Comparison of ENCODE assay signal across 10 cellular contexts in genomic region chr7:18352339-18353255, GRCh38.
DNase-seq lines count a peak whose midpoint lies in the region; ATAC-seq, FAIRE-seq and TF ChIP-seq lines count a peak whose summit lies in the region.
"Had no signal": no experiment of that assay in that cellular context is flagged by ENCODE, and none has a peak within 500 bp of the region (broad histone marks: within the 10 kb centered on the region; RNA-seq: fewer than 3 reads in every experiment).

No MANE protein-coding gene starts in this region.

- no peaks in the 10 kb centered on the region for H3K4me1 Mint-ChIP-seq in Caco-2 (ENCODE audit: low read depth, unreplicated experiment)
- H3K4me1 Mint-ChIP-seq in CD4-positive, alpha-beta T cell (ENCODE audit: low read depth), result peaks cover 5% of the 10 kb centered on the region

- H3K9me3 ChIP-seq in Caco-2, result no peaks in the 10 kb centered on the region
- H3K9me3 ChIP-seq in thyroid gland, result no peaks in the 10 kb centered on the region
- no peaks in the 10 kb centered on the region for H3K9me3 ChIP-seq in CD4-positive, alpha-beta T cell (ENCODE audit: control insufficient read depth, low read length)
- H3K9me3 ChIP-seq: ovary had no signal

- no peak overlapping the region for H3K27ac ChIP-seq in thyroid gland
- H3K27ac ChIP-seq in CD4-positive, alpha-beta T cell (ENCODE audit: low read depth, low read length), result no peak overlapping the region
- H3K27ac ChIP-seq: ovary had no signal

- peak; percentile 55 for ATAC-seq in GM19043 (IDR thresholded peaks at IDR 0.05; ENCODE audit: low read depth, unreplicated experiment)
- ATAC-seq in HG03460 (IDR thresholded peaks at IDR 0.05; ENCODE audit: unreplicated experiment), result peak; percentile 49
- no peak for ATAC-seq in CD4-positive, alpha-beta T cell (ENCODE audit: poor library complexity)
- ATAC-seq: T-cell had no signal

- peak; percentile 55 for FAIRE-seq in bronchial epithelial cell (lab: Jason Lieb, UNC)

- TF ChIP-seq CTCF in Caco-2 (IDR thresholded peaks at IDR 0.05; ENCODE audit: insufficient read depth in 1 of 2, low read depth in 1 of 2, low read length in 1 of 2, severe bottlenecking in 1 of 2, unreplicated experiment in 1 of 2) (peak; percentile 39 to 47), bronchial epithelial cell (IDR thresholded peaks at IDR 0.05; ENCODE audit: insufficient read depth, low read length, severe bottlenecking) (peak; percentile 48), thyroid gland (IDR thresholded peaks at IDR 0.05) (peak; percentile 32 to 77 (median 62))
- no peak for TF ChIP-seq CTCF in CD4-positive, alpha-beta T cell (IDR thresholded peaks at IDR 0.05)

- no peaks in the 10 kb centered on the region for H3K9me3 Mint-ChIP-seq in Caco-2 (ENCODE audit: unreplicated experiment)
- no peaks in the 10 kb centered on the region for H3K9me3 Mint-ChIP-seq in CD4-positive, alpha-beta T cell
- H3K9me3 Mint-ChIP-seq: T-cell had no signal

- intact Hi-C loops in Caco-2 (cut with micrococcal nuclease; ENCODE audit: unreplicated experiment) (loop anchor here (1.0 kb wide), 3 partner anchors 219 to 314 kb away; no protein-coding TSS in a partner anchor), thyroid gland (cut with DNase I) (loop anchor here (5.0 kb wide), 1 partner anchor 220 kb away; no protein-coding TSS in a partner anchor)
- intact Hi-C loops in CD4-positive, alpha-beta T cell (cut with DNase I, micrococcal nuclease), result loop anchor here in 1 of 2 experiments (10.0 kb wide), 1 partner anchor 1312 kb away; no protein-coding TSS in a partner anchor

- POLR2A ChIA-PET in Caco-2 (lab: Charles Lee), result no interaction called here
- POLR2A ChIA-PET in CD4-positive, alpha-beta T cell (lab: Charles Lee), result no interaction called here

- H3K27me3 ChIP-seq in Caco-2 (replicated peaks; ENCODE audit: control insufficient read depth, insufficient read depth, low read length) (no peaks in the 10 kb centered on the region), bronchial epithelial cell (ENCODE audit: control insufficient read depth, insufficient read depth, low read length) (no peaks in the 10 kb centered on the region), thyroid gland (no peaks in the 10 kb centered on the region)
- H3K27me3 ChIP-seq in CD4-positive, alpha-beta T cell (ENCODE audit: control insufficient read depth, insufficient read depth, low read length), result no peaks in the 10 kb centered on the region
- H3K27me3 ChIP-seq: ovary had no signal

- no peak overlapping the region for H3K4me3 Mint-ChIP-seq in Caco-2 (ENCODE audit: unreplicated experiment)
- no peak overlapping the region for H3K4me3 Mint-ChIP-seq in CD4-positive, alpha-beta T cell
- H3K4me3 Mint-ChIP-seq: T-cell had no signal

- H3K27ac Mint-ChIP-seq in Caco-2 (ENCODE audit: unreplicated experiment), result no peak overlapping the region
- H3K27ac Mint-ChIP-seq in CD4-positive, alpha-beta T cell, result no peak overlapping the region
- H3K27ac Mint-ChIP-seq: T-cell had no signal

- DNase-seq in Caco-2 (peak in 1 of 2 experiments; percentile 44), NCI-H748 (lab: John Stamatoyannopoulos, UW; ENCODE audit: unreplicated experiment) (peak; percentile 43), bronchial epithelial cell (ENCODE audit: low read depth) (peak; percentile 80), kidney glomerular epithelial cell (lab: John Stamatoyannopoulos, UW) (peak; percentile 66), thyroid gland (peak; percentile 40 to 52)
- DNase-seq in CD4-positive, alpha-beta T cell, result no peak

- peaks cover 4% of the 10 kb centered on the region for H3K27me3 Mint-ChIP-seq in Caco-2 (ENCODE audit: insufficient read depth, unreplicated experiment)
- no peaks in the 10 kb centered on the region for H3K27me3 Mint-ChIP-seq in CD4-positive, alpha-beta T cell

- WGBS in thyroid gland, 2 donors, result 53 to 55% methylated on average over 7 of the region's 7 CpGs

- H3K4me1 ChIP-seq in Caco-2 (peaks cover 3% of the 10 kb centered on the region; the same call in 1 of the 2 replicates), thyroid gland (no peaks in the 10 kb centered on the region)

- no peaks in the 10 kb centered on the region for H3K36me3 ChIP-seq in Caco-2 (ENCODE audit: control insufficient read depth, insufficient read depth, low read length)
- no peaks in the 10 kb centered on the region for H3K36me3 ChIP-seq in bronchial epithelial cell (ENCODE audit: control insufficient read depth, insufficient read depth, low read length)
- no peaks in the 10 kb centered on the region for H3K36me3 ChIP-seq in thyroid gland
- H3K36me3 ChIP-seq: ovary had no signal

- H3K4me3 ChIP-seq in Caco-2 (ENCODE audit: low read depth, low read length) (no peak overlapping the region), bronchial epithelial cell (ENCODE audit: low read depth, low read length) (no peak overlapping the region), thyroid gland (replicated peaks in 1 of 3) (no peak overlapping the region)
- H3K4me3 ChIP-seq: ovary had no signal

- no peak for TF ChIP-seq POLR2A in thyroid gland (IDR thresholded peaks at IDR 0.05)

- H3K36me3 Mint-ChIP-seq in Caco-2 (ENCODE audit: insufficient read depth, unreplicated experiment), result no peaks in the 10 kb centered on the region
- no peaks in the 10 kb centered on the region for H3K36me3 Mint-ChIP-seq in CD4-positive, alpha-beta T cell (ENCODE audit: low read depth)
- H3K36me3 Mint-ChIP-seq: T-cell had no signal

- CTCF ChIA-PET in Caco-2 (lab: Charles Lee), result interaction anchor here (0.6 to 1.8 kb wide), 5 partner anchors 13 to 583 kb away, joined by 3 to 15 read pairs (median 4); no protein-coding TSS in a partner anchor
- CTCF ChIA-PET in CD4-positive, alpha-beta T cell (lab: Charles Lee), result interaction anchor here (1.1 to 1.4 kb wide), 3 partner anchors 9 to 36 kb away, joined by 3 to 5 read pairs (median 3); no protein-coding TSS in a partner anchor

- no TSS peak for BruUV-seq in Caco-2 (replicated peaks; lab: Mats Ljungman, UMichigan)

Comparison
In these comparisons a context has a peak if more than half of its experiments do, and no peak if none do; other contexts are left out.
1. DNase-seq: peak in NCI-H748 (single experiment), bronchial epithelial cell (single experiment), kidney glomerular epithelial cell (single experiment) and thyroid gland (2 of 2); none in CD4-positive, alpha-beta T cell (0 of 10).